Comparison of ENCODE assay signal across 32 cellular contexts in genomic region chr6:82487895-82488294, GRCh38.
DNase-seq lines count a peak whose midpoint lies in the region; ATAC-seq, FAIRE-seq and TF ChIP-seq lines count a peak whose summit lies in the region.
"Had no signal": no experiment of that assay in that cellular context is flagged by ENCODE, and none has a peak within 500 bp of the region (broad histone marks: within the 10 kb centered on the region; RNA-seq: fewer than 3 reads in every experiment).

No MANE protein-coding gene starts in this region.

- in situ Hi-C loops in K562 (cut with MboI), result no loop called here

- H3K36me3 ChIP-seq in HEK293 (ENCODE audit: control insufficient read depth in 2 of 2, insufficient read depth in 1 of 2, low read length in 2 of 2) (no peaks in the 10 kb centered on the region), adipocyte (ENCODE audit: control insufficient read depth, insufficient read depth, low read length, severe bottlenecking) (no peaks in the 10 kb centered on the region), K562 (ENCODE audit: control insufficient read depth, insufficient read depth, low read length) (no peaks in the 10 kb centered on the region), A673 (ENCODE audit: insufficient read depth, low read length, poor library complexity, severe bottlenecking) (no peaks in the 10 kb centered on the region)
- H3K36me3 ChIP-seq: BE2C; BLaER1; BLaER1 treated with 17β-estradiol and CSF1 and Interleukin-3, amounts not matched to agents 10 nM and 100 nM had no signal

- POLR2A ChIA-PET in HEK293 (lab: Yijun Ruan, JAX), result no interaction called here
- POLR2A ChIA-PET in K562 (lab: Yijun Ruan, JAX), result no interaction called here
- POLR2A ChIA-PET in A673 (lab: Charles Lee; ENCODE audit: low non-redundant PET), result no interaction called here

- CTCF ChIA-PET in HEK293 (lab: Yijun Ruan, JAX) (interaction anchor here (0.6 kb wide), 1 partner anchor 488 kb away, joined by 3 read pairs; no protein-coding TSS in a partner anchor), K562 (lab: Yijun Ruan, JAX; ENCODE audit: low intra/inter-chr PET ratio) (no interaction called here), A673 (lab: Charles Lee) (no interaction called here)

- no peaks in the 10 kb centered on the region for H4K20me1 ChIP-seq in K562 (replicated peaks; ENCODE audit: control insufficient read depth, insufficient read depth, low read length)
- H4K20me1 ChIP-seq: BLaER1; BLaER1 treated with 17β-estradiol and CSF1 and Interleukin-3, amounts not matched to agents 10 nM and 100 nM had no signal

- no TSS peak for BruUV-seq in K562 (replicated peaks; lab: Mats Ljungman, UMichigan)
- no TSS peak for BruUV-seq in A673 (replicated peaks; lab: Mats Ljungman, UMichigan)

- no peak for TF ChIP-seq CTCF in HEK293 (tag by site-specific recombination; IDR thresholded peaks at IDR 0.05)
- no peak for TF ChIP-seq CTCF in K562 (IDR thresholded peaks at IDR 0.05 in 2 of 3, conservative IDR thresholded peaks at IDR 0.05 in 1 of 3; ENCODE audit: insufficient read depth in 2 of 3, low read depth in 1 of 3, low read length in 3 of 3)
- TF ChIP-seq CTCF in A673 (conservative IDR thresholded peaks at IDR 0.05; ENCODE audit: low read depth, low read length), result no peak

- ATAC-seq in K562 (no peak), GM19023 (IDR thresholded peaks at IDR 0.05; ENCODE audit: unreplicated experiment) (no peak)
- ATAC-seq: A549; CD8-positive, alpha-beta T cell had no signal

- H3K4me2 ChIP-seq in K562 (ENCODE audit: insufficient read depth, low read length), result no peak overlapping the region
- H3K4me2 ChIP-seq: A549; BLaER1; BLaER1 treated with 17β-estradiol and CSF1 and Interleukin-3, amounts not matched to agents 10 nM and 100 nM had no signal

- no peak for TF ChIP-seq RAD21 in K562 (CRISPR knock-in tag; conservative IDR thresholded peaks at IDR 0.05 in 1 of 2, IDR thresholded peaks at IDR 0.05 in 1 of 2)

- no peak overlapping the region for H3K4me3 ChIP-seq in HEK293 (ENCODE audit: low read depth, low read length)
- H3K4me3 ChIP-seq in adipocyte (ENCODE audit: low read length), result peak overlapping the region; percentile 23
- no peak overlapping the region for H3K4me3 ChIP-seq in K562
- no peak overlapping the region for H3K4me3 ChIP-seq in A673 (ENCODE audit: low read depth, low read length, poor library complexity, severe bottlenecking)
- H3K4me3 ChIP-seq: A549; BLaER1; BLaER1 treated with 17β-estradiol and CSF1 and Interleukin-3, amounts not matched to agents 10 nM and 100 nM had no signal

- H3K9ac ChIP-seq in adipocyte (ENCODE audit: low read length), result no peak overlapping the region
- H3K9ac ChIP-seq in K562 (ENCODE audit: insufficient read depth in 1 of 2, low read depth in 2 of 2, low read length in 2 of 2), result no peak overlapping the region
- H3K9ac ChIP-seq: BLaER1; BLaER1 treated with 17β-estradiol and CSF1 and Interleukin-3, amounts not matched to agents 10 nM and 100 nM had no signal

- H3K4me1 ChIP-seq in HEK293 (ENCODE audit: control insufficient read depth, insufficient read depth, low read length) (no peaks in the 10 kb centered on the region), adipocyte (ENCODE audit: control insufficient read depth, insufficient read depth, low read length) (peaks cover 5% of the 10 kb centered on the region), K562 (replicated peaks in 1 of 2; ENCODE audit: control insufficient read depth in 2 of 2, insufficient read depth in 2 of 2, low read length in 2 of 2) (no peaks in the 10 kb centered on the region), A673 (ENCODE audit: insufficient read depth, low read length, poor library complexity, severe bottlenecking) (peaks cover 7% of the 10 kb centered on the region)
- H3K4me1 ChIP-seq: A549; BE2C; BLaER1; BLaER1 treated with 17β-estradiol and CSF1 and Interleukin-3, amounts not matched to agents 10 nM and 100 nM; Caco-2 had no signal

- intact Hi-C loops in K562 (cut with micrococcal nuclease) (no loop called here), A673 (cut with micrococcal nuclease; ENCODE audit: unreplicated experiment) (no loop called here)

- TF ChIP-seq POLR2A in K562 (conservative IDR thresholded peaks at IDR 0.05), result no peak

- H2AFZ ChIP-seq in K562 (ENCODE audit: low read depth, low read length), result no peak overlapping the region

- 0% methylated on average over 2 of the region's 2 CpGs for WGBS in K562 (ENCODE audit: insufficient coverage, low coverage, missing lambda C conversion rate)

- no peak overlapping the region for H3K27ac ChIP-seq in HEK293 (ENCODE audit: extremely low read depth, low read depth, low read length)
- H3K27ac ChIP-seq in K562 (ENCODE audit: extremely low read depth, low read depth, low read length), result no peak overlapping the region
- no peak overlapping the region for H3K27ac ChIP-seq in A673 (ENCODE audit: low read depth, low read length, poor library complexity, severe bottlenecking)
- H3K27ac ChIP-seq: 22Rv1; A549; BLaER1; BLaER1 treated with 17β-estradiol and CSF1 and Interleukin-3, amounts not matched to agents 10 nM and 100 nM; C4-2B had no signal

- TF ChIP-seq EP300 in K562 (IDR thresholded peaks at IDR 0.05; ENCODE audit: low read length), result no peak

- FAIRE-seq in K562 (lab: Jason Lieb, UNC), result no peak
- FAIRE-seq: D721Med had no signal

- H3K79me2 ChIP-seq in K562 (ENCODE audit: control insufficient read depth, insufficient read depth, low read length), result no peaks in the 10 kb centered on the region

- DNase-seq in adipocyte (ENCODE audit: low read depth) (no peak), K562 (ENCODE audit: extremely low read depth in 1 of 4, low spot score in 3 of 4) (no peak), A673 (ENCODE audit: low spot score) (no peak), nucleus accumbens (lab: John Stamatoyannopoulos, UW) (no peak)
- DNase-seq: 8988T; ACHN; AML-193; BE2C; C1 segment of cervical spinal cord; Caco-2; Calu3; CD4-positive, alpha-beta memory T cell; CD4-positive, alpha-beta T cell; CD4-positive, CD25-positive, alpha-beta regulatory T cell; CD8-positive, alpha-beta memory T cell; CD8-positive, alpha-beta T cell; COR-L47; DMS 273 treated with DMSO at 0.1 percent for 48 hours; DMS153; DMS53; DMS79; DMS79 treated with DMSO at 0.1 percent for 48 hours; DND-41; EL had no signal

- H3K9me3 ChIP-seq in HEK293 (ENCODE audit: control insufficient read depth, insufficient read depth, low read depth, low read length), result no peaks in the 10 kb centered on the region
- H3K9me3 ChIP-seq in adipocyte (ENCODE audit: control insufficient read depth, low read length), result peaks cover 37% of the 10 kb centered on the region
- no peaks in the 10 kb centered on the region for H3K9me3 ChIP-seq in K562 (replicated peaks; ENCODE audit: control insufficient read depth, insufficient read depth, low read depth, low read length)
- peaks cover 29% of the 10 kb centered on the region for H3K9me3 ChIP-seq in A673 (ENCODE audit: low read depth, low read length, poor library complexity, severe bottlenecking)
- H3K9me3 ChIP-seq: A549, BE2C had no signal

- H3K9me1 ChIP-seq in K562 (ENCODE audit: control insufficient read depth, insufficient read depth, low read length), result no peaks in the 10 kb centered on the region

- H3K27me3 ChIP-seq in adipocyte (replicated peaks; ENCODE audit: control insufficient read depth, insufficient read depth, low read length), result no peaks in the 10 kb centered on the region
- no peaks in the 10 kb centered on the region for H3K27me3 ChIP-seq in K562 (ENCODE audit: control insufficient read depth in 2 of 2, insufficient read depth in 2 of 2, low read length in 2 of 2)
- H3K27me3 ChIP-seq in A673 (replicated peaks; ENCODE audit: insufficient read depth, low read depth, low read length, poor library complexity), result no peaks in the 10 kb centered on the region
- H3K27me3 ChIP-seq: BE2C; BLaER1; BLaER1 treated with 17β-estradiol and CSF1 and Interleukin-3, amounts not matched to agents 10 nM and 100 nM had no signal

TF ChIP-seq in HEK293, 187 proteins besides CTCF, POLR2A, EP300 and RAD21 (continues in another document):
- TF ChIP-seq SETDB1 (IDR thresholded peaks at IDR 0.05; ENCODE audit: insufficient read length, low read length) (peak; percentile 95), GFI1B (tag by site-specific recombination; IDR thresholded peaks at IDR 0.05) (no peak), ZNF362 (tag by site-specific recombination; IDR thresholded peaks at IDR 0.05) (no peak)

TF ChIP-seq in K562, 482 proteins besides CTCF, POLR2A, EP300 and RAD21:
- TF ChIP-seq TCF7L2 (IDR thresholded peaks at IDR 0.05; ENCODE audit: low read depth, low read length), result no peak
- TF ChIP-seq RBM25 (IDR thresholded peaks at IDR 0.05; ENCODE audit: low read depth, low read length, severe bottlenecking), result peak; percentile 19
TF ChIP-seq in K562: peak in this region for 1.

Comparison
In these comparisons a context has a peak if more than half of its experiments do, and no peak if none do; other contexts are left out.
1. Of the 44 proteins assayed by ChIP-seq in both K562 and HEK293: peak only in K562: none; only in HEK293: SETDB1 and TRIM28; in both: none; in neither: 42.